Comparison of ENCODE assay signal across 19 cellular contexts in the genomic region with DNA sequence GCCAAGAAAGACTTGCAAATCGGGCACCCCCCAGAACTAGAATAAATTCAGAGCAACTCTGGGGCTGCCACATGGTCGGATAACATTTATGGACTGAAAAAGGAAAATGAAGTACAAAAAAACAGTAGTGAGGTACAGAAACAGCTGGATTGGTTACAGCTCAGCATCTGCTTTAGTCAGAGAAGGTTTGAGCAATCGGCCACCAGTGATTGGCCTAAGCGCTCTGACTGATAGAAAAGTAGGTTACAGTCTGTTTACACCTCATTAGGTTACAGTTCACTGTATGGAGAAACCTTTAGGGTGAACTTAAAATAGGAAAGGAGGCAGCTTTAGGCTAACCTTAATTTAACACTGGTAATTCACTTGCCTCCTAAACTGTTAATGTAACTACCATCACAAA.
A peak's percentile ranks its signal among the peaks of the same experiment; 100 is the strongest.
DNase-seq lines count a peak whose midpoint lies in the region; ATAC-seq and TF ChIP-seq lines count a peak whose summit lies in the region.
"Had no signal": no experiment of that assay in that cellular context is flagged by ENCODE, and none has a peak within 500 bp of the region (broad histone marks: within the 10 kb centered on the region; RNA-seq: fewer than 3 reads in every experiment).

No MANE protein-coding gene starts in this region.

- no peaks in the 10 kb centered on the region for H3K36me3 Mint-ChIP-seq in nephron (ENCODE audit: low read depth)
- H3K36me3 Mint-ChIP-seq: activated naive CD4-positive, alpha-beta T cell treated with anti-CD3 and anti-CD28 coated beads, Interleukin-2, amount 50 U/mL, for 72 hours; mesothelial cell of epicardium had no signal

- H3K4me3 Mint-ChIP-seq in nephron, result no peak overlapping the region
- H3K4me3 Mint-ChIP-seq: mesothelial cell of epicardium, T-helper 17 cell had no signal

- H3K27ac Mint-ChIP-seq in nephron, result peak overlapping the region in 2 of 3 experiments; percentile 44 to 74
- H3K27ac Mint-ChIP-seq: activated naive CD4-positive, alpha-beta T cell treated with anti-CD3 and anti-CD28 coated beads, Interleukin-2, amount 50 U/mL, for 72 hours; T-helper 17 cell had no signal

- intact Hi-C loops in Right ventricle myocardium superior (cut with DNase I) (no loop called here), cardiac septum (cut with DNase I) (loop anchor here (10.0 kb wide), 1 partner anchor 247 kb away; no protein-coding TSS in a partner anchor), left ventricle myocardium inferior (cut with micrococcal nuclease) (loop anchor here (10.0 kb wide), 1 partner anchor 1147 kb away; no protein-coding TSS in a partner anchor), sciatic nerve (cut with DNase I) (no loop called here)

- H3K27me3 ChIP-seq in left ventricle myocardium inferior (ENCODE audit: low read depth) (no peaks in the 10 kb centered on the region), suprapubic skin (no peaks in the 10 kb centered on the region)
- H3K27me3 ChIP-seq: SJCRH30 had no signal

- H3K4me3 ChIP-seq in left ventricle myocardium inferior (no peak overlapping the region), suprapubic skin (no peak overlapping the region)
- H3K4me3 ChIP-seq: SJCRH30 had no signal

- TF ChIP-seq CTCF in left ventricle myocardium inferior (IDR thresholded peaks at IDR 0.05; ENCODE audit: borderline replicate concordance), result no peak
- no peak for TF ChIP-seq CTCF in nephron (IDR thresholded peaks at IDR 0.05; ENCODE audit: unreplicated experiment in 3 of 3)
- TF ChIP-seq CTCF in suprapubic skin (IDR thresholded peaks at IDR 0.05), result no peak

- DNase-seq in Right ventricle myocardium superior (no peak), cardiac septum (ENCODE audit: low spot score) (no peak), left ventricle myocardium inferior (no peak), suprapubic skin (ENCODE audit: low spot score in 2 of 2) (no peak), NCI-H128 (lab: John Stamatoyannopoulos, UW; ENCODE audit: unreplicated experiment) (no peak), sciatic nerve (ENCODE audit: low spot score) (no peak)
- DNase-seq: 8988T, head of caudate nucleus, NCI-H1092, NCI-H2107, NCI-H69, OCI-M1, T-helper 17 cell had no signal

- H3K36me3 ChIP-seq in left ventricle myocardium inferior, result no peaks in the 10 kb centered on the region
- H3K36me3 ChIP-seq in suprapubic skin, result no peaks in the 10 kb centered on the region
- H3K36me3 ChIP-seq: SJCRH30 had no signal

- H3K27me3 Mint-ChIP-seq in nephron (ENCODE audit: low read depth), result no peaks in the 10 kb centered on the region

- H3K4me1 ChIP-seq in left ventricle myocardium inferior (no peaks in the 10 kb centered on the region), suprapubic skin (no peaks in the 10 kb centered on the region)

- H3K27ac ChIP-seq in left ventricle myocardium inferior (replicated peaks) (peak overlapping the region; percentile 7), suprapubic skin (no peak overlapping the region)
- H3K27ac ChIP-seq: KMS-11, SJCRH30 had no signal

- ATAC-seq in Right ventricle myocardium superior (ENCODE audit: poor library complexity) (peak; percentile 55), GM18867 (IDR thresholded peaks at IDR 0.05; ENCODE audit: unreplicated experiment) (no peak), sciatic nerve (no peak)
- ATAC-seq: activated naive CD4-positive, alpha-beta T cell treated with anti-CD3 and anti-CD28 coated beads, Interleukin-2, amount 50 U/mL, for 72 hours; T-helper 17 cell had no signal

- H3K9me3 ChIP-seq in left ventricle myocardium inferior (replicated peaks), result no peaks in the 10 kb centered on the region
- no peaks in the 10 kb centered on the region for H3K9me3 ChIP-seq in suprapubic skin
- H3K9me3 ChIP-seq: SJCRH30 had no signal

- TF ChIP-seq EP300 in suprapubic skin (IDR thresholded peaks at IDR 0.05), result no peak

- TF ChIP-seq POLR2A in suprapubic skin (IDR thresholded peaks at IDR 0.05), result no peak

- peaks cover 60% of the 10 kb centered on the region for H3K4me1 Mint-ChIP-seq in nephron
- H3K4me1 Mint-ChIP-seq: T-helper 17 cell had no signal

- H3K9me3 Mint-ChIP-seq in nephron, result peaks cover 3% of the 10 kb centered on the region
- H3K9me3 Mint-ChIP-seq: activated naive CD4-positive, alpha-beta T cell treated with anti-CD3 and anti-CD28 coated beads, Interleukin-2, amount 50 U/mL, for 72 hours; mesothelial cell of epicardium had no signal

- WGBS in suprapubic skin, result 75% methylated on average over 4 of the region's 4 CpGs

Comparison
In these comparisons a context has a peak if more than half of its experiments do, and no peak if none do; other contexts are left out.
1. intact Hi-C loops: an anchor here in cardiac septum (10.0 kb wide) and left ventricle myocardium inferior (10.0 kb wide); none called in Right ventricle myocardium superior and sciatic nerve.